In the genomic region with DNA sequence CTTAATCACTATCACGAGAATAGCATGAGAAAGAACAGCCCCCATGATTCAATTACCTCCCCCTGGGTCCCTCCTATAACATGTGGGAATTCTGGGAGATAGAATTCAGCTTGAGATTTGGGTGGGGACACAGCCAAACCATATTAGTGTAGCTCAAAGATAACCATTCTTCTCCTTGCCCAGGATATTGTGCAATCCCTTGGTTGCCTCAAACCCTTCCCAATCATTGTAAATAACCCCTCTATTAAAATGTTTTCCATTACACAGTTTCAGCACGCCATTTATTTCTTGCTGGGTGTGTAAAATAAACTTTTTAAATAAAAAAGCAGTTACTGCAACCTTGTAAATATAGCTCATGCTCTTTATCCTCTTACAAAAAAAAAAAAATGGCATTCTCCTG, we compare ENCODE assay signal across 2 cellular contexts.
TF ChIP-seq lines count a peak whose summit lies in the region.

No MANE protein-coding gene starts in this region.

TF ChIP-seq in IMR-90, 13 proteins besides CTCF, POLR2A, EP300 and RAD21:
- TF ChIP-seq, protein P1, sequence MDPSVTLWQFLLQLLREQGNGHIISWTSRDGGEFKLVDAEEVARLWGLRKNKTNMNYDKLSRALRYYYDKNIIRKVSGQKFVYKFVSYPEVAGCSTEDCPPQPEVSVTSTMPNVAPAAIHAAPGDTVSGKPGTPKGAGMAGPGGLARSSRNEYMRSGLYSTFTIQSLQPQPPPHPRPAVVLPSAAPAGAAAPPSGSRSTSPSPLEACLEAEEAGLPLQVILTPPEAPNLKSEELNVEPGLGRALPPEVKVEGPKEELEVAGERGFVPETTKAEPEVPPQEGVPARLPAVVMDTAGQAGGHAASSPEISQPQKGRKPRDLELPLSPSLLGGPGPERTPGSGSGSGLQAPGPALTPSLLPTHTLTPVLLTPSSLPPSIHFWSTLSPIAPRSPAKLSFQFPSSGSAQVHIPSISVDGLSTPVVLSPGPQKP (IDR thresholded peaks at IDR 0.05; ENCODE audit: borderline replicate concordance, low read depth, low read length), result no peak
- TF ChIP-seq, protein P2, sequence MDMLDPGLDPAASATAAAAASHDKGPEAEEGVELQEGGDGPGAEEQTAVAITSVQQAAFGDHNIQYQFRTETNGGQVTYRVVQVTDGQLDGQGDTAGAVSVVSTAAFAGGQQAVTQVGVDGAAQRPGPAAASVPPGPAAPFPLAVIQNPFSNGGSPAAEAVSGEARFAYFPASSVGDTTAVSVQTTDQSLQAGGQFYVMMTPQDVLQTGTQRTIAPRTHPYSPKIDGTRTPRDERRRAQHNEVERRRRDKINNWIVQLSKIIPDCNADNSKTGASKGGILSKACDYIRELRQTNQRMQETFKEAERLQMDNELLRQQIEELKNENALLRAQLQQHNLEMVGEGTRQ (IDR thresholded peaks at IDR 0.05; ENCODE audit: low read depth, low read length), result no peak
- peak; percentile 70 for TF ChIP-seq CEBPB (IDR thresholded peaks at IDR 0.05; ENCODE audit: low read depth, low read length)
- no peak for TF ChIP-seq RFX5 (IDR thresholded peaks at IDR 0.05; ENCODE audit: low read depth, low read length)
- no peak for TF ChIP-seq FOS (IDR thresholded peaks at IDR 0.05; ENCODE audit: low read depth, low read length)

TF ChIP-seq in H1, 55 proteins besides CTCF, POLR2A, EP300 and RAD21:
- TF ChIP-seq CTBP2 (IDR thresholded peaks at IDR 0.05; ENCODE audit: borderline replicate concordance, insufficient read depth, insufficient read length, low read length), result no peak
- peak; percentile 50; the same call in 1 of the 2 replicates for TF ChIP-seq CEBPB (IDR thresholded peaks at IDR 0.05; ENCODE audit: low read depth, low read length)
- TF ChIP-seq JUND (IDR thresholded peaks at IDR 0.05; ENCODE audit: low read length), result no peak
- no peak for TF ChIP-seq SP1 (IDR thresholded peaks at IDR 0.05; ENCODE audit: low read depth, low read length)
